36 cellular contexts compared by ENCODE assay signal in genomic region chr4:712093-712492, GRCh38. TPM values are rescaled to one million over a fixed set of nuclear protein-coding genes. Genes with fewer than 3 reads are reported as not detected.
"Had no signal": no experiment of that assay in that cellular context is flagged by ENCODE, and none has a peak within 500 bp of the region (broad histone marks: within the 10 kb centered on the region; RNA-seq: fewer than 3 reads in every experiment).

No MANE protein-coding gene starts in this region.

- H3K27ac ChIP-seq: adrenal gland, body of pancreas, breast epithelium, cardiac muscle cell, coronary artery, dorsolateral prefrontal cortex, esophagus muscularis mucosa, foreskin keratinocyte, gastroesophageal sphincter, heart right ventricle, hepatocyte had no signal

- H3K9me3 Mint-ChIP-seq: activated CD4-positive, alpha-beta memory T cell treated with anti-CD3 and anti-CD28 coated beads for 36 hours; activated CD4-positive, alpha-beta T cell treated with anti-CD3 and anti-CD28 coated beads, Interleukin-2, amount 10 ng/mL, durations not matched to agents 24 days and 14 days; activated naive CD4-positive, alpha-beta T cell treated with anti-CD3 and anti-CD28 coated beads for 36 hours; activated naive CD4-positive, alpha-beta T cell treated with anti-CD3 and anti-CD28 coated beads, Interleukin-2, amount 50 U/mL, for 24 hours; activated naive CD8-positive, alpha-beta T cell treated with anti-CD3 and anti-CD28 coated beads for 36 hours; activated naive CD8-positive, alpha-beta T cell treated with anti-CD3 and anti-CD28 coated beads, Interleukin-2, amount 50 U/mL, for 24 hours; activated T-helper 1 cell treated with anti-CD3 and anti-CD28 coated beads, Interleukin-12 subunit alpha, Interleukin-12 subunit beta, Interleukin-2, Interleukin-4 antibody, amounts not matched to agents 30 ng/mL and 10 ng/mL and 1 ng/mL, durations not matched to agents 14 hours and 24 hours and 36 hours; activated T-helper 2 cell treated with anti-CD3 and anti-CD28 coated beads, Interferon-gamma antibody, Interleukin-2, Interleukin-4, amounts not matched to agents 10 μg/mL and 5 μg/mL and 100 μg/mL, durations not matched to agents 14 hours and 24 hours and 36 hours; dendritic cell treated with granulocyte-macrophage colony-stimulating factor and Interleukin-4, amounts not matched to agents 40 ng/mL and 50 ng/mL, for 4 days had no signal

- H3K4me3 ChIP-seq: adrenal gland, body of pancreas, breast epithelium, cardiac muscle cell, coronary artery, dorsolateral prefrontal cortex, esophagus muscularis mucosa, gastroesophageal sphincter, heart right ventricle, hepatocyte had no signal

- H3K27me3 ChIP-seq: adrenal gland, body of pancreas, breast epithelium, cardiac muscle cell, dorsolateral prefrontal cortex, esophagus muscularis mucosa, foreskin keratinocyte, gastroesophageal sphincter, heart right ventricle, hepatocyte had no signal

- H3K36me3 Mint-ChIP-seq: activated CD4-positive, alpha-beta memory T cell treated with anti-CD3 and anti-CD28 coated beads for 36 hours; activated naive CD4-positive, alpha-beta T cell treated with anti-CD3 and anti-CD28 coated beads, Interleukin-2, amount 50 U/mL, for 24 hours had no signal

- H3K4me1 Mint-ChIP-seq: endodermal cell had no signal

- H3K4me1 ChIP-seq: foreskin keratinocyte had no signal

- H3K27ac Mint-ChIP-seq: activated CD4-positive, alpha-beta memory T cell treated with anti-CD3 and anti-CD28 coated beads for 36 hours; activated CD4-positive, alpha-beta T cell treated with anti-CD3 and anti-CD28 coated beads for 36 hours; activated CD4-positive, alpha-beta T cell treated with anti-CD3 and anti-CD28 coated beads, Interleukin-2, amount 10 ng/mL, durations not matched to agents 24 days and 14 days; activated CD8-positive, alpha-beta memory T cell treated with anti-CD3 and anti-CD28 coated beads, Interleukin-2, amount 10 ng/mL, durations not matched to agents 7 days and 5 days; activated CD8-positive, alpha-beta T cell treated with anti-CD3 and anti-CD28 coated beads, Interleukin-2, amount 10 ng/mL, durations not matched to agents 7 days and 5 days; activated naive CD4-positive, alpha-beta T cell treated with anti-CD3 and anti-CD28 coated beads for 36 hours; activated naive CD4-positive, alpha-beta T cell treated with anti-CD3 and anti-CD28 coated beads, Interleukin-2, amount 50 U/mL, for 24 hours; activated naive CD8-positive, alpha-beta T cell treated with anti-CD3 and anti-CD28 coated beads for 36 hours; activated naive CD8-positive, alpha-beta T cell treated with anti-CD3 and anti-CD28 coated beads, Interleukin-2, amount 50 U/mL, for 24 hours; activated T-helper 1 cell treated with anti-CD3 and anti-CD28 coated beads, Interleukin-12 subunit alpha, Interleukin-12 subunit beta, Interleukin-2, Interleukin-4 antibody, amounts not matched to agents 30 ng/mL and 10 ng/mL and 1 ng/mL, durations not matched to agents 14 hours and 24 hours and 36 hours; activated T-helper 2 cell treated with anti-CD3 and anti-CD28 coated beads, Interferon-gamma antibody, Interleukin-2, Interleukin-4, amounts not matched to agents 10 μg/mL and 5 μg/mL and 100 μg/mL, durations not matched to agents 14 hours and 24 hours and 36 hours; dendritic cell treated with granulocyte-macrophage colony-stimulating factor and Interleukin-4, amounts not matched to agents 40 ng/mL and 50 ng/mL, for 4 days; endodermal cell had no signal

- H3K36me3 ChIP-seq: adrenal gland, breast epithelium, cardiac muscle cell had no signal

- H3K27me3 Mint-ChIP-seq: activated CD4-positive, alpha-beta memory T cell treated with anti-CD3 and anti-CD28 coated beads for 36 hours; activated CD4-positive, alpha-beta T cell treated with anti-CD3 and anti-CD28 coated beads for 36 hours; activated CD4-positive, alpha-beta T cell treated with anti-CD3 and anti-CD28 coated beads, Interleukin-2, amount 10 ng/mL, durations not matched to agents 24 days and 14 days; activated CD8-positive, alpha-beta memory T cell treated with anti-CD3 and anti-CD28 coated beads, Interleukin-2, amount 10 ng/mL, durations not matched to agents 7 days and 5 days; activated naive CD4-positive, alpha-beta T cell treated with anti-CD3 and anti-CD28 coated beads, Interleukin-2, amount 50 U/mL, for 24 hours; activated naive CD8-positive, alpha-beta T cell treated with anti-CD3 and anti-CD28 coated beads for 36 hours; activated naive CD8-positive, alpha-beta T cell treated with anti-CD3 and anti-CD28 coated beads, Interleukin-2, amount 50 U/mL, for 24 hours; dendritic cell treated with granulocyte-macrophage colony-stimulating factor and Interleukin-4, amounts not matched to agents 40 ng/mL and 50 ng/mL, for 4 days had no signal

- H3K4me3 Mint-ChIP-seq: activated CD4-positive, alpha-beta memory T cell treated with anti-CD3 and anti-CD28 coated beads for 36 hours; activated CD4-positive, alpha-beta T cell treated with anti-CD3 and anti-CD28 coated beads for 36 hours; activated CD4-positive, alpha-beta T cell treated with anti-CD3 and anti-CD28 coated beads, Interleukin-2, amount 10 ng/mL, durations not matched to agents 24 days and 14 days; activated CD8-positive, alpha-beta memory T cell treated with anti-CD3 and anti-CD28 coated beads, Interleukin-2, amount 10 ng/mL, durations not matched to agents 7 days and 5 days; activated CD8-positive, alpha-beta T cell treated with anti-CD3 and anti-CD28 coated beads, Interleukin-2, amount 10 ng/mL, durations not matched to agents 7 days and 5 days; activated naive CD4-positive, alpha-beta T cell treated with anti-CD3 and anti-CD28 coated beads for 36 hours; activated naive CD4-positive, alpha-beta T cell treated with anti-CD3 and anti-CD28 coated beads, Interleukin-2, amount 50 U/mL, for 24 hours; activated naive CD8-positive, alpha-beta T cell treated with anti-CD3 and anti-CD28 coated beads for 36 hours; activated naive CD8-positive, alpha-beta T cell treated with anti-CD3 and anti-CD28 coated beads, Interleukin-2, amount 50 U/mL, for 24 hours; activated T-helper 1 cell treated with anti-CD3 and anti-CD28 coated beads, Interleukin-12 subunit alpha, Interleukin-12 subunit beta, Interleukin-2, Interleukin-4 antibody, amounts not matched to agents 30 ng/mL and 10 ng/mL and 1 ng/mL, durations not matched to agents 14 hours and 24 hours and 36 hours; dendritic cell treated with granulocyte-macrophage colony-stimulating factor and Interleukin-4, amounts not matched to agents 40 ng/mL and 50 ng/mL, for 4 days; endodermal cell had no signal

- H3K9me3 ChIP-seq: adrenal gland, body of pancreas, breast epithelium, esophagus muscularis mucosa, gastroesophageal sphincter, heart right ventricle had no signal

- DNase-seq: activated CD4-positive, alpha-beta memory T cell treated with anti-CD3 and anti-CD28 coated beads for 36 hours; activated CD4-positive, alpha-beta T cell treated with anti-CD3 and anti-CD28 coated beads for 36 hours; activated CD4-positive, alpha-beta T cell treated with anti-CD3 and anti-CD28 coated beads, Interleukin-2, amount 10 ng/mL, durations not matched to agents 24 days and 14 days; activated CD4-positive, CD25-positive, alpha-beta regulatory T cell; activated CD4-positive, CD25-positive, alpha-beta regulatory T cell treated with anti-CD3 and anti-CD28 coated beads, Interleukin-2, amount 50 U/mL, for 72 hours; activated CD8-positive, alpha-beta memory T cell treated with anti-CD3 and anti-CD28 coated beads, Interleukin-2, amount 10 ng/mL, durations not matched to agents 7 days and 5 days; activated CD8-positive, alpha-beta memory T cell treated with anti-CD3 and anti-CD28 coated beads, Interleukin-2, amount 50 U/mL, for 4 hours; activated CD8-positive, alpha-beta T cell treated with anti-CD3 and anti-CD28 coated beads, Interleukin-2, amount 10 ng/mL, durations not matched to agents 7 days and 5 days; activated effector memory CD4-positive, alpha-beta T cell treated with anti-CD3 and anti-CD28 coated beads, Interleukin-2, amount 50 U/mL, for 16 hours; activated naive CD4-positive, alpha-beta T cell treated with anti-CD3 and anti-CD28 coated beads for 36 hours; activated naive CD8-positive, alpha-beta T cell treated with anti-CD3 and anti-CD28 coated beads for 36 hours; activated naive CD8-positive, alpha-beta T cell treated with anti-CD3 and anti-CD28 coated beads, Interleukin-2, amount 50 U/mL, for 24 hours; activated T-cell treated with anti-CD3 and anti-CD28 coated beads, Interleukin-2, amount 50 U/mL, for 1 hour; activated T-cell treated with anti-CD3 and anti-CD28 coated beads, Interleukin-2, amount 50 U/mL, for 48 hours; adrenal gland; amygdala; aorta; body of pancreas; central memory CD4-positive, alpha-beta T cell; dorsolateral prefrontal cortex; effector memory CD4-positive, alpha-beta T cell; endodermal cell; erythroblast; foreskin keratinocyte; heart right ventricle; T-helper 2 cell had no signal

RNA-seq across cellular contexts. Expression of gene SLC49A3, which starts 23.1 kb away (rescaled TPM):
- total RNA-seq: activated naive CD4-positive, alpha-beta T cell treated with anti-CD3 and anti-CD28 coated beads for 36 hours had no signal
